1 cellular context compared by ENCODE assay signal in genomic region chr7:87046456-87046855, GRCh38.
TF ChIP-seq lines count a peak whose summit lies in the region.

No MANE protein-coding gene starts in this region.

TF ChIP-seq in HepG2, 621 proteins besides CTCF, POLR2A, EP300 and RAD21 (continued from another document):
- no peak for TF ChIP-seq ZNF609 (CRISPR knock-in tag; IDR thresholded peaks at IDR 0.05; ENCODE audit: borderline replicate concordance)
- TF ChIP-seq CREB1 (IDR thresholded peaks at IDR 0.05) = peak; percentile 48
- TF ChIP-seq CREB1 (CRISPR knock-in tag; IDR thresholded peaks at IDR 0.05) = no peak
- TF ChIP-seq SOX6 (IDR thresholded peaks at IDR 0.05) = no peak
- no peak for TF ChIP-seq SOX6 (CRISPR knock-in tag; IDR thresholded peaks at IDR 0.05)
- TF ChIP-seq CCAR2 (optimal IDR thresholded peaks at IDR 0.05; ENCODE audit: low read depth, low read length) = no peak
- TF ChIP-seq FOXC1 (CRISPR knock-in tag; IDR thresholded peaks at IDR 0.05; ENCODE audit: borderline replicate concordance) = no peak
- TF ChIP-seq PITX1 (CRISPR knock-in tag; IDR thresholded peaks at IDR 0.05) = no peak
- no peak for TF ChIP-seq ZKSCAN1 (IDR thresholded peaks at IDR 0.05; ENCODE audit: low read length)
